2 cellular contexts compared by ENCODE assay signal in the genomic region with DNA sequence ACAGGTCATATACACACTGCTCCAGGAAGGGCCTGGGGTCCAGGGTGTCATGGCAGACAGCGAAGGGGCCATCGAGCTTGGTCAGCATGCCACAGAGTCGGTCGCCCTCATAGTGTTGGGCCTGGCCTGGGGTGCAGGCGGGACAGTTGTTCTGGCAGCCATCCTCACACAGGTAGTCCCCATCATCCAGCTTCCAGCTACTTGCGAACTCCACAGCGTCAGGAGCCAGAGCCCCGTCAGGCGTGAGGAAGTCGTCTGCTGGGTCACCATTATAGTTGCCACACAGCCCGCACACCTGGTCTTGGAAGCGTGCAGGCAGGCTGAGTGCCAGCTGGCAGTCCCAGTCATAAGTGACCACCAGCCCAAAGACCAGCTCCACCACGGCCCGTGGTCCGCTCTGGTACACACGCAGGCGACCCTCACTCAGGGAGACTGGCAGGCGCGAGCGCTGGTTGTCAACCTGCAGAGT.
A peak's percentile ranks its signal among the peaks of the same experiment; 100 is the strongest.
TF ChIP-seq lines count a peak whose summit lies in the region.

No MANE protein-coding gene starts in this region.

TF ChIP-seq in HEK293, 187 proteins besides CTCF, POLR2A, EP300 and RAD21:
- no peak for TF ChIP-seq BCL11B (tag by site-specific recombination; IDR thresholded peaks at IDR 0.05; ENCODE audit: low read depth)
- TF ChIP-seq, protein P1, sequence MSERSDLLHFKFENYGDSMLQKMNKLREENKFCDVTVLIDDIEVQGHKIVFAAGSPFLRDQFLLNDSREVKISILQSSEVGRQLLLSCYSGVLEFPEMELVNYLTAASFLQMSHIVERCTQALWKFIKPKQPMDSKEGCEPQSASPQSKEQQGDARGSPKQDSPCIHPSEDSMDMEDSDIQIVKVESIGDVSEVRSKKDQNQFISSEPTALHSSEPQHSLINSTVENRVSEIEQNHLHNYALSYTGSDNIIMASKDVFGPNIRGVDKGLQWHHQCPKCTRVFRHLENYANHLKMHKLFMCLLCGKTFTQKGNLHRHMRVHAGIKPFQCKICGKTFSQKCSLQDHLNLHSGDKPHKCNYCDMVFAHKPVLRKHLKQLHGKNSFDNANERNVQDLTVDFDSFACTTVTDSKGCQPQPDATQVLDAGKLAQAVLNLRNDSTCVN (tag by site-specific recombination; optimal IDR thresholded peaks at IDR 0.05) = peak; percentile 5

TF ChIP-seq in H1, 55 proteins besides CTCF, POLR2A, EP300 and RAD21:
- TF ChIP-seq KDM5A (IDR thresholded peaks at IDR 0.05; ENCODE audit: low read length) = no peak
- TF ChIP-seq, protein P2, sequence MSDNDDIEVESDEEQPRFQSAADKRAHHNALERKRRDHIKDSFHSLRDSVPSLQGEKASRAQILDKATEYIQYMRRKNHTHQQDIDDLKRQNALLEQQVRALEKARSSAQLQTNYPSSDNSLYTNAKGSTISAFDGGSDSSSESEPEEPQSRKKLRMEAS (IDR thresholded peaks at IDR 0.05) = no peak
- no peak for TF ChIP-seq CEBPB (IDR thresholded peaks at IDR 0.05; ENCODE audit: low read depth, low read length)
- no peak for TF ChIP-seq ZNF274 (IDR thresholded peaks at IDR 0.05; ENCODE audit: borderline replicate concordance, extremely low read depth, low read length)
- no peak for TF ChIP-seq CHD2 (IDR thresholded peaks at IDR 0.05; ENCODE audit: low read length)
- no peak for TF ChIP-seq SP2 (IDR thresholded peaks at IDR 0.05; ENCODE audit: low read length)
- no peak for TF ChIP-seq NRF1 (IDR thresholded peaks at IDR 0.05; ENCODE audit: low read depth, low read length)
- TF ChIP-seq SIX5 (IDR thresholded peaks at IDR 0.05; ENCODE audit: low read depth, low read length) = no peak
- no peak for TF ChIP-seq TAF1 (IDR thresholded peaks at IDR 0.05; ENCODE audit: low read depth, low read length)
- no peak for TF ChIP-seq POLR2AphosphoS5 (IDR thresholded peaks at IDR 0.05; ENCODE audit: low read depth, low read length)
- TF ChIP-seq GABPA (IDR thresholded peaks at IDR 0.05; ENCODE audit: borderline replicate concordance, insufficient read depth, low read length) = no peak
- no peak for TF ChIP-seq CREB1 (IDR thresholded peaks at IDR 0.05)
- no peak for TF ChIP-seq RFX5 (IDR thresholded peaks at IDR 0.05; ENCODE audit: borderline replicate concordance, low read depth, low read length)
- TF ChIP-seq ASH2L (IDR thresholded peaks at IDR 0.05; ENCODE audit: low read length) = no peak
- TF ChIP-seq KDM1A (IDR thresholded peaks at IDR 0.05; ENCODE audit: borderline replicate concordance, low read length) = no peak
- TF ChIP-seq, protein P3, sequence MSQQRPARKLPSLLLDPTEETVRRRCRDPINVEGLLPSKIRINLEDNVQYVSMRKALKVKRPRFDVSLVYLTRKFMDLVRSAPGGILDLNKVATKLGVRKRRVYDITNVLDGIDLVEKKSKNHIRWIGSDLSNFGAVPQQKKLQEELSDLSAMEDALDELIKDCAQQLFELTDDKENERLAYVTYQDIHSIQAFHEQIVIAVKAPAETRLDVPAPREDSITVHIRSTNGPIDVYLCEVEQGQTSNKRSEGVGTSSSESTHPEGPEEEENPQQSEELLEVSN (IDR thresholded peaks at IDR 0.05) = no peak
- no peak for TF ChIP-seq TEAD4 (IDR thresholded peaks at IDR 0.05; ENCODE audit: low read depth, low read length)
- no peak for TF ChIP-seq SP1 (IDR thresholded peaks at IDR 0.05; ENCODE audit: low read depth, low read length)
TF ChIP-seq in H1: peak in this region for 0.
